2 cellular contexts compared by ENCODE assay signal in genomic region chr10:116566932-116567331, GRCh38.
TF ChIP-seq lines count a peak whose summit lies in the region.

No MANE protein-coding gene starts in this region.

TF ChIP-seq in HepG2, 621 proteins besides CTCF, POLR2A, EP300 and RAD21:
- TF ChIP-seq ZKSCAN5 (CRISPR knock-in tag; IDR thresholded peaks at IDR 0.05) (no peak), HNRNPK (IDR thresholded peaks at IDR 0.05; ENCODE audit: low read depth, low read length, poor library complexity, severe bottlenecking) (peak; percentile 58)
TF ChIP-seq in HepG2: peak in this region for 1.

TF ChIP-seq in K562, 482 proteins besides CTCF, POLR2A, EP300 and RAD21:
- TF ChIP-seq POLR3A (IDR thresholded peaks at IDR 0.05; ENCODE audit: borderline replicate concordance, extremely low read depth, insufficient read depth, insufficient read length) (no peak), NCOA1 (IDR thresholded peaks at IDR 0.05; ENCODE audit: low read depth) (no peak), ZNF512 (tag; IDR thresholded peaks at IDR 0.05) (peak; percentile 70), CBFB (CRISPR knock-in tag; IDR thresholded peaks at IDR 0.05) (no peak), ZSCAN32 (CRISPR knock-in tag; IDR thresholded peaks at IDR 0.05) (no peak), YY1 (IDR thresholded peaks at IDR 0.05; ENCODE audit: borderline replicate concordance in 1 of 3, control insufficient read depth in 1 of 3, extremely low read depth in 1 of 3, insufficient read depth in 3 of 3, insufficient read length in 1 of 3, insufficient replicate concordance in 2 of 3, low read depth in 1 of 3, low read length in 2 of 3) (no peak)
- TF ChIP-seq, protein P1, sequence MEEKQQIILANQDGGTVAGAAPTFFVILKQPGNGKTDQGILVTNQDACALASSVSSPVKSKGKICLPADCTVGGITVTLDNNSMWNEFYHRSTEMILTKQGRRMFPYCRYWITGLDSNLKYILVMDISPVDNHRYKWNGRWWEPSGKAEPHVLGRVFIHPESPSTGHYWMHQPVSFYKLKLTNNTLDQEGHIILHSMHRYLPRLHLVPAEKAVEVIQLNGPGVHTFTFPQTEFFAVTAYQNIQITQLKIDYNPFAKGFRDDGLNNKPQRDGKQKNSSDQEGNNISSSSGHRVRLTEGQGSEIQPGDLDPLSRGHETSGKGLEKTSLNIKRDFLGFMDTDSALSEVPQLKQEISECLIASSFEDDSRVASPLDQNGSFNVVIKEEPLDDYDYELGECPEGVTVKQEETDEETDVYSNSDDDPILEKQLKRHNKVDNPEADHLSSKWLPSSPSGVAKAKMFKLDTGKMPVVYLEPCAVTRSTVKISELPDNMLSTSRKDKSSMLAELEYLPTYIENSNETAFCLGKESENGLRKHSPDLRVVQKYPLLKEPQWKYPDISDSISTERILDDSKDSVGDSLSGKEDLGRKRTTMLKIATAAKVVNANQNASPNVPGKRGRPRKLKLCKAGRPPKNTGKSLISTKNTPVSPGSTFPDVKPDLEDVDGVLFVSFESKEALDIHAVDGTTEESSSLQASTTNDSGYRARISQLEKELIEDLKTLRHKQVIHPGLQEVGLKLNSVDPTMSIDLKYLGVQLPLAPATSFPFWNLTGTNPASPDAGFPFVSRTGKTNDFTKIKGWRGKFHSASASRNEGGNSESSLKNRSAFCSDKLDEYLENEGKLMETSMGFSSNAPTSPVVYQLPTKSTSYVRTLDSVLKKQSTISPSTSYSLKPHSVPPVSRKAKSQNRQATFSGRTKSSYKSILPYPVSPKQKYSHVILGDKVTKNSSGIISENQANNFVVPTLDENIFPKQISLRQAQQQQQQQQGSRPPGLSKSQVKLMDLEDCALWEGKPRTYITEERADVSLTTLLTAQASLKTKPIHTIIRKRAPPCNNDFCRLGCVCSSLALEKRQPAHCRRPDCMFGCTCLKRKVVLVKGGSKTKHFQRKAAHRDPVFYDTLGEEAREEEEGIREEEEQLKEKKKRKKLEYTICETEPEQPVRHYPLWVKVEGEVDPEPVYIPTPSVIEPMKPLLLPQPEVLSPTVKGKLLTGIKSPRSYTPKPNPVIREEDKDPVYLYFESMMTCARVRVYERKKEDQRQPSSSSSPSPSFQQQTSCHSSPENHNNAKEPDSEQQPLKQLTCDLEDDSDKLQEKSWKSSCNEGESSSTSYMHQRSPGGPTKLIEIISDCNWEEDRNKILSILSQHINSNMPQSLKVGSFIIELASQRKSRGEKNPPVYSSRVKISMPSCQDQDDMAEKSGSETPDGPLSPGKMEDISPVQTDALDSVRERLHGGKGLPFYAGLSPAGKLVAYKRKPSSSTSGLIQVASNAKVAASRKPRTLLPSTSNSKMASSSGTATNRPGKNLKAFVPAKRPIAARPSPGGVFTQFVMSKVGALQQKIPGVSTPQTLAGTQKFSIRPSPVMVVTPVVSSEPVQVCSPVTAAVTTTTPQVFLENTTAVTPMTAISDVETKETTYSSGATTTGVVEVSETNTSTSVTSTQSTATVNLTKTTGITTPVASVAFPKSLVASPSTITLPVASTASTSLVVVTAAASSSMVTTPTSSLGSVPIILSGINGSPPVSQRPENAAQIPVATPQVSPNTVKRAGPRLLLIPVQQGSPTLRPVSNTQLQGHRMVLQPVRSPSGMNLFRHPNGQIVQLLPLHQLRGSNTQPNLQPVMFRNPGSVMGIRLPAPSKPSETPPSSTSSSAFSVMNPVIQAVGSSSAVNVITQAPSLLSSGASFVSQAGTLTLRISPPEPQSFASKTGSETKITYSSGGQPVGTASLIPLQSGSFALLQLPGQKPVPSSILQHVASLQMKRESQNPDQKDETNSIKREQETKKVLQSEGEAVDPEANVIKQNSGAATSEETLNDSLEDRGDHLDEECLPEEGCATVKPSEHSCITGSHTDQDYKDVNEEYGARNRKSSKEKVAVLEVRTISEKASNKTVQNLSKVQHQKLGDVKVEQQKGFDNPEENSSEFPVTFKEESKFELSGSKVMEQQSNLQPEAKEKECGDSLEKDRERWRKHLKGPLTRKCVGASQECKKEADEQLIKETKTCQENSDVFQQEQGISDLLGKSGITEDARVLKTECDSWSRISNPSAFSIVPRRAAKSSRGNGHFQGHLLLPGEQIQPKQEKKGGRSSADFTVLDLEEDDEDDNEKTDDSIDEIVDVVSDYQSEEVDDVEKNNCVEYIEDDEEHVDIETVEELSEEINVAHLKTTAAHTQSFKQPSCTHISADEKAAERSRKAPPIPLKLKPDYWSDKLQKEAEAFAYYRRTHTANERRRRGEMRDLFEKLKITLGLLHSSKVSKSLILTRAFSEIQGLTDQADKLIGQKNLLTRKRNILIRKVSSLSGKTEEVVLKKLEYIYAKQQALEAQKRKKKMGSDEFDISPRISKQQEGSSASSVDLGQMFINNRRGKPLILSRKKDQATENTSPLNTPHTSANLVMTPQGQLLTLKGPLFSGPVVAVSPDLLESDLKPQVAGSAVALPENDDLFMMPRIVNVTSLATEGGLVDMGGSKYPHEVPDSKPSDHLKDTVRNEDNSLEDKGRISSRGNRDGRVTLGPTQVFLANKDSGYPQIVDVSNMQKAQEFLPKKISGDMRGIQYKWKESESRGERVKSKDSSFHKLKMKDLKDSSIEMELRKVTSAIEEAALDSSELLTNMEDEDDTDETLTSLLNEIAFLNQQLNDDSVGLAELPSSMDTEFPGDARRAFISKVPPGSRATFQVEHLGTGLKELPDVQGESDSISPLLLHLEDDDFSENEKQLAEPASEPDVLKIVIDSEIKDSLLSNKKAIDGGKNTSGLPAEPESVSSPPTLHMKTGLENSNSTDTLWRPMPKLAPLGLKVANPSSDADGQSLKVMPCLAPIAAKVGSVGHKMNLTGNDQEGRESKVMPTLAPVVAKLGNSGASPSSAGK (IDR thresholded peaks at IDR 0.05), result no peak
- TF ChIP-seq, protein P2, sequence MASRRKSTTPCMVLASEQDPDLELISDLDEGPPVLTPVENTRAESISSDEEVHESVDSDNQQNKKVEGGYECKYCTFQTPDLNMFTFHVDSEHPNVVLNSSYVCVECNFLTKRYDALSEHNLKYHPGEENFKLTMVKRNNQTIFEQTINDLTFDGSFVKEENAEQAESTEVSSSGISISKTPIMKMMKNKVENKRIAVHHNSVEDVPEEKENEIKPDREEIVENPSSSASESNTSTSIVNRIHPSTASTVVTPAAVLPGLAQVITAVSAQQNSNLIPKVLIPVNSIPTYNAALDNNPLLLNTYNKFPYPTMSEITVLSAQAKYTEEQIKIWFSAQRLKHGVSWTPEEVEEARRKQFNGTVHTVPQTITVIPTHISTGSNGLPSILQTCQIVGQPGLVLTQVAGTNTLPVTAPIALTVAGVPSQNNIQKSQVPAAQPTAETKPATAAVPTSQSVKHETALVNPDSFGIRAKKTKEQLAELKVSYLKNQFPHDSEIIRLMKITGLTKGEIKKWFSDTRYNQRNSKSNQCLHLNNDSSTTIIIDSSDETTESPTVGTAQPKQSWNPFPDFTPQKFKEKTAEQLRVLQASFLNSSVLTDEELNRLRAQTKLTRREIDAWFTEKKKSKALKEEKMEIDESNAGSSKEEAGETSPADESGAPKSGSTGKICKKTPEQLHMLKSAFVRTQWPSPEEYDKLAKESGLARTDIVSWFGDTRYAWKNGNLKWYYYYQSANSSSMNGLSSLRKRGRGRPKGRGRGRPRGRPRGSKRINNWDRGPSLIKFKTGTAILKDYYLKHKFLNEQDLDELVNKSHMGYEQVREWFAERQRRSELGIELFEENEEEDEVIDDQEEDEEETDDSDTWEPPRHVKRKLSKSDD (conservative IDR thresholded peaks at IDR 0.05; ENCODE audit: low read length), result no peak
